Comparison of ENCODE assay signal across 1 cellular context in genomic region chr13:113879017-113879416, GRCh38.
TF ChIP-seq lines count a peak whose summit lies in the region.

No MANE protein-coding gene starts in this region.

TF ChIP-seq in GM23338, 12 proteins besides CTCF, POLR2A, EP300 and RAD21 (continued from another document):
- TF ChIP-seq ZNF462 (CRISPR knock-in tag; IDR thresholded peaks at IDR 0.05) = no peak
